In the genomic region with DNA sequence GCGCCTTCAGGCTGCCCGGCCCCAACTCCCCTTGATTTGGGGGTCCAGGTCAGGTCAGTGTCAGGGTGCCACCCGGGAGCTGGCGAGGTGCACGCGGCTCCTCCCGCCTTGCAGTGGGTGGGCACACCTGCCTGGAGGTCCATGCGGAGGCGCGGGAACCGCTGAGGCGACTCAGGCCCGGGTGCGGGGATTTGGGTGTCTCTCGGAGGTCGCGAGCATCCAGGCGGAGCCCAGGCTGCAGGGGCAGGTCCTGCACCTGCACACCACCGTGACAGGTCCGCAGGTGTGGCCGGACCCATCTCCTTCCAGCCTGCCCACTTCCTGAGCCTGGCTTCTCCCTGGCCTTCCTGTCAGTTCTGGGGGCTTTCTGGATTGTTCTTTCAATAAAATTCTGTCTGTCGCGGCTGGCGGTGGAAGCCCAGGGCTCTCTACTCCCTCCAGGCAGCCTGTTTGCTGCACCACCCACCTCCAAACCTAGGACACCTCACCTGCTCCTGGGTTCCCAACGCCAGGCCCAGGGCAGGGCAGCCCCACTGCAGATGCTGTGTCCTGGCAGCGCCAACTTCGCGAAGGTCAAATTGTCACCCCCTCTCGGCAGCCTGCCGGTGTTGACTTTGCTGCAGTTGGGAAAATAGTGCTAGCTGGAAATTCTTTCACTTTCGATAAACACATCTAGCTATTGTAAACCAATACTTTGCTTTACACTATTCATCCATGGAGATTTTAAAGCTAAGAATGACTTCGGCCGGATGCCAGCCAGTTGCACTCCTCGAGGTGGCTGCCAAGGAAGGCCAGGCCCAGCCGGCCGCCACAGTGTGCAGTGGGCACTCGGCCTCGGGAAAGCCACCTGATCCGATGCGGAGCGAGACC, we compare ENCODE assay signal across 10 cellular contexts. TPM values are rescaled to one million over a fixed set of nuclear protein-coding genes. Genes with fewer than 3 reads are reported as not detected.
DNase-seq lines count a peak whose midpoint lies in the region; ATAC-seq and TF ChIP-seq lines count a peak whose summit lies in the region.
"Had no signal": no experiment of that assay in that cellular context is flagged by ENCODE, and none has a peak within 500 bp of the region (broad histone marks: within the 10 kb centered on the region; RNA-seq: fewer than 3 reads in every experiment).

No MANE protein-coding gene starts in this region.

- H3K4me3 ChIP-seq in GM23338, result no peak overlapping the region

- H3K4me1 ChIP-seq in GM23338 (ENCODE audit: insufficient read depth), result no peaks in the 10 kb centered on the region

- H3K27ac Mint-ChIP-seq in GM23338, result no peak overlapping the region
- H3K27ac Mint-ChIP-seq in activated naive CD8-positive, alpha-beta T cell treated with anti-CD3 and anti-CD28 coated beads, Interleukin-2, amount 10 ng/mL, durations not matched to agents 7 days and 5 days, result no peak overlapping the region

- no peak overlapping the region; the same call in 2 of the 3 replicates for H3K4me3 Mint-ChIP-seq in GM23338
- no peak overlapping the region for H3K4me3 Mint-ChIP-seq in activated naive CD8-positive, alpha-beta T cell treated with anti-CD3 and anti-CD28 coated beads, Interleukin-2, amount 10 ng/mL, durations not matched to agents 7 days and 5 days

- H3K36me3 Mint-ChIP-seq in GM23338 (ENCODE audit: low read depth), result peaks cover 3% of the 10 kb centered on the region; the same call in 1 of the 3 replicates
- H3K36me3 Mint-ChIP-seq in activated naive CD8-positive, alpha-beta T cell treated with anti-CD3 and anti-CD28 coated beads, Interleukin-2, amount 10 ng/mL, durations not matched to agents 7 days and 5 days, result peaks cover 2% of the 10 kb centered on the region

- H3K4me1 Mint-ChIP-seq in GM23338, result peaks cover 6% of the 10 kb centered on the region; the same call in 2 of the 3 replicates
- peaks cover 2% of the 10 kb centered on the region for H3K4me1 Mint-ChIP-seq in activated naive CD8-positive, alpha-beta T cell treated with anti-CD3 and anti-CD28 coated beads, Interleukin-2, amount 10 ng/mL, durations not matched to agents 7 days and 5 days

- POLR2A ChIA-PET in activated naive CD8-positive, alpha-beta T cell treated with anti-CD3 and anti-CD28 coated beads, Interleukin-2, amount 10 ng/mL, durations not matched to agents 7 days and 5 days (lab: Charles Lee), result no interaction called here

- H3K9me3 Mint-ChIP-seq in GM23338, result peaks cover 3% of the 10 kb centered on the region; the same call in 2 of the 3 replicates
- H3K9me3 Mint-ChIP-seq in activated naive CD8-positive, alpha-beta T cell treated with anti-CD3 and anti-CD28 coated beads, Interleukin-2, amount 10 ng/mL, durations not matched to agents 7 days and 5 days, result no peaks in the 10 kb centered on the region

- intact Hi-C loops in left ventricle myocardium superior (cut with micrococcal nuclease), result no loop called here
- intact Hi-C loops in sciatic nerve (cut with DNase I), result no loop called here

- no peaks in the 10 kb centered on the region for H3K36me3 ChIP-seq in GM23338 (ENCODE audit: insufficient read depth)

- no peak overlapping the region for H3K27ac ChIP-seq in GM23338 (ENCODE audit: low read depth)

- DNase-seq in GM23338 (ENCODE audit: low spot score) (peak; percentile 23), left ventricle myocardium superior (peak; percentile 42), sciatic nerve (ENCODE audit: low spot score) (peak; percentile 69), NOMO-1 (lab: John Stamatoyannopoulos, UW; ENCODE audit: unreplicated experiment in 2 of 2) (no peak), NOMO-1 treated with DMSO at 0.1 percent for 48 hours (lab: John Stamatoyannopoulos, UW; ENCODE audit: unreplicated experiment) (no peak), NCI-H1417 treated with DMSO at 0.1 percent for 48 hours (lab: John Stamatoyannopoulos, UW) (no peak)
- peak; percentile 39 for DNase-seq in activated naive CD8-positive, alpha-beta T cell treated with anti-CD3 and anti-CD28 coated beads, Interleukin-2, amount 10 ng/mL, durations not matched to agents 7 days and 5 days
- DNase-seq: activated CD4-positive, alpha-beta T cell treated with anti-CD3 and anti-CD28 coated beads for 1 hour; NCI-H524 had no signal

- 0 out of 2 replicates have a peak overlapping the region, but pooled peaks have one; percentile 63 for H2AFZ ChIP-seq in GM23338

- no peak for ATAC-seq in GM23338
- no peak for ATAC-seq in activated naive CD8-positive, alpha-beta T cell treated with anti-CD3 and anti-CD28 coated beads, Interleukin-2, amount 10 ng/mL, durations not matched to agents 7 days and 5 days (ENCODE audit: low read depth)
- ATAC-seq in left ventricle myocardium superior, result no peak
- no peak for ATAC-seq in sciatic nerve
- ATAC-seq in HG03039 (IDR thresholded peaks at IDR 0.05; ENCODE audit: unreplicated experiment), result no peak

- no peaks in the 10 kb centered on the region for H3F3A ChIP-seq in GM23338 (replicated peaks; ENCODE audit: low read depth)

- H3K9me2 ChIP-seq in GM23338 (ENCODE audit: insufficient read depth), result no peaks in the 10 kb centered on the region

- H4K20me1 ChIP-seq in GM23338 (replicated peaks; ENCODE audit: insufficient read depth), result no peaks in the 10 kb centered on the region

- no peaks in the 10 kb centered on the region for H3K79me2 ChIP-seq in GM23338 (replicated peaks; ENCODE audit: insufficient read depth)

- H3K4me2 ChIP-seq in GM23338, result peak overlapping the region; percentile 62; the same call in 1 of the 2 replicates

- H3K27me3 Mint-ChIP-seq in GM23338 (ENCODE audit: insufficient read depth, low read depth, poor library complexity), result peaks cover 13% of the 10 kb centered on the region
- peaks cover 14% of the 10 kb centered on the region for H3K27me3 Mint-ChIP-seq in activated naive CD8-positive, alpha-beta T cell treated with anti-CD3 and anti-CD28 coated beads, Interleukin-2, amount 10 ng/mL, durations not matched to agents 7 days and 5 days

- no peak for TF ChIP-seq CTCF in GM23338 (conservative IDR thresholded peaks at IDR 0.05; ENCODE audit: low read depth in 2 of 2)

- no peaks in the 10 kb centered on the region for H3K27me3 ChIP-seq in GM23338 (ENCODE audit: insufficient read depth)

TF ChIP-seq in GM23338, 12 proteins besides CTCF, POLR2A, EP300 and RAD21:
- TF ChIP-seq CREB1 (CRISPR knock-in tag; IDR thresholded peaks at IDR 0.05; ENCODE audit: low read depth) (no peak), ZNF114 (CRISPR knock-in tag; IDR thresholded peaks at IDR 0.05) (no peak), JUNB (IDR thresholded peaks at IDR 0.05; ENCODE audit: unreplicated experiment) (no peak), STAT1 (IDR thresholded peaks at IDR 0.05; ENCODE audit: unreplicated experiment) (no peak)
TF ChIP-seq in GM23338: peak in this region for 0.

RNA-seq across cellular contexts. Expression of a gene that starts 35.9 kb away (rescaled TPM):
- 28.6 and 35.8 TPM in 2 replicates for total RNA-seq in GM23338 (2014; rRNA removed; shearing (Covaris generic))
- polyA plus RNA-seq in GM23338 (2016; fragmentation: Nextera tagmentation; extraction: Ambion mirVana), result 7.0 and 7.3 TPM in 2 replicates
- 10 to 100 TPM; 15.5 to 19.1 TPM for total RNA-seq in activated naive CD8-positive, alpha-beta T cell treated with anti-CD3 and anti-CD28 coated beads, Interleukin-2, amount 10 ng/mL, durations not matched to agents 7 days and 5 days
- total RNA-seq in left ventricle myocardium superior, result 26.6 TPM
- total RNA-seq in sciatic nerve, result 16.6 TPM

RNA-seq across cellular contexts. Expression of a gene that starts 54.1 kb away (rescaled TPM):
- 0.10 and 0.16 TPM in 2 replicates for total RNA-seq in GM23338 (2014; rRNA removed; shearing (Covaris generic))
- polyA plus RNA-seq in GM23338 (2016; fragmentation: Nextera tagmentation; extraction: Ambion mirVana), result 0.07 and 0.27 TPM in 2 replicates
- under 1 TPM; 0.25 to 0.65 TPM for total RNA-seq in activated naive CD8-positive, alpha-beta T cell treated with anti-CD3 and anti-CD28 coated beads, Interleukin-2, amount 10 ng/mL, durations not matched to agents 7 days and 5 days
- not detected for total RNA-seq in left ventricle myocardium superior
- 0.45 TPM for total RNA-seq in sciatic nerve

Comparison
In these comparisons a context has a peak if more than half of its experiments do, and no peak if none do; other contexts are left out.
1. DNase-seq: peak in GM23338 (single experiment), activated naive CD8-positive, alpha-beta T cell treated with anti-CD3 and anti-CD28 coated beads, Interleukin-2, amount 10 ng/mL, durations not matched to agents 7 days and 5 days (single experiment), left ventricle myocardium superior (single experiment) and sciatic nerve (single experiment); none in NOMO-1 (0 of 2), NOMO-1 treated with DMSO at 0.1 percent for 48 hours (single experiment) and NCI-H1417 treated with DMSO at 0.1 percent for 48 hours (single experiment).